In genomic region chr9:84779892-84780291, GRCh38 we compare ENCODE assay signal across 21 cellular contexts.
DNase-seq lines count a peak whose midpoint lies in the region; ATAC-seq, FAIRE-seq and TF ChIP-seq lines count a peak whose summit lies in the region.
"Had no signal": no experiment of that assay in that cellular context is flagged by ENCODE, and none has a peak within 500 bp of the region (broad histone marks: within the 10 kb centered on the region; RNA-seq: fewer than 3 reads in every experiment).

No MANE protein-coding gene starts in this region.

- RAD21 ChIA-PET in GM12878 (lab: Charles Lee; ENCODE audit: unreplicated experiment) = interaction anchor here (0.6 to 14.4 kb wide), 29 partner anchors 9 to 831 kb away, joined by 3 to 582 read pairs (median 6); no protein-coding TSS in a partner anchor

- H3K4me2 ChIP-seq in GM23248 (ENCODE audit: unreplicated experiment) (no peak overlapping the region), GM12878 (ENCODE audit: control insufficient read depth, insufficient read depth) (0 out of 2 replicates have a peak overlapping the region, but pooled peaks have one; percentile 12)
- H3K4me2 ChIP-seq: BLaER1 had no signal

- SMC1A ChIA-PET in GM12878 (lab: Charles Lee; ENCODE audit: uncharacterized antibody, unreplicated experiment) = interaction anchor here (0.6 to 9.4 kb wide), 29 partner anchors 9 to 831 kb away, joined by 3 to 686 read pairs (median 8); no protein-coding TSS in a partner anchor

- no peak overlapping the region for H3K27ac Mint-ChIP-seq in endodermal cell
- no peak overlapping the region for H3K27ac Mint-ChIP-seq in Caco-2 (ENCODE audit: unreplicated experiment)
- H3K27ac Mint-ChIP-seq: B cell; CD4-positive, CD25-positive, alpha-beta regulatory T cell; CD8-positive, alpha-beta T cell had no signal

- no peaks in the 10 kb centered on the region for H3K9me2 ChIP-seq in GM23248 (ENCODE audit: insufficient read depth)

- H3F3A ChIP-seq in GM23248 (ENCODE audit: insufficient read depth) = no peaks in the 10 kb centered on the region

- TF ChIP-seq EP300 in GM12878 (IDR thresholded peaks at IDR 0.05; ENCODE audit: borderline replicate concordance in 1 of 2, control insufficient read depth in 1 of 2, low read depth in 2 of 2, low read length in 2 of 2) = no peak

- H4K20me1 ChIP-seq in GM23248 (ENCODE audit: insufficient read depth) (no peaks in the 10 kb centered on the region), GM12878 (ENCODE audit: control insufficient read depth, insufficient read depth) (no peaks in the 10 kb centered on the region)
- H4K20me1 ChIP-seq: BLaER1 had no signal

- H3K4me3 Mint-ChIP-seq in endodermal cell (no peak overlapping the region), Caco-2 (ENCODE audit: unreplicated experiment) (no peak overlapping the region)
- H3K4me3 Mint-ChIP-seq: B cell; CD4-positive, CD25-positive, alpha-beta regulatory T cell; CD8-positive, alpha-beta T cell had no signal

- no peaks in the 10 kb centered on the region for H3K4me1 ChIP-seq in GM23248 (ENCODE audit: insufficient read depth)
- H3K4me1 ChIP-seq in GM12878 (ENCODE audit: control insufficient read depth, insufficient read depth, low read length) = peaks cover 20% of the 10 kb centered on the region
- no peaks in the 10 kb centered on the region for H3K4me1 ChIP-seq in endodermal cell (ENCODE audit: control insufficient read depth, insufficient read depth, low read length)
- H3K4me1 ChIP-seq in Caco-2 = no peaks in the 10 kb centered on the region
- H3K4me1 ChIP-seq: BLaER1, HAP-1 had no signal

- intact Hi-C loops in GM12878 (cut with micrococcal nuclease; ENCODE audit: unreplicated experiment) (loop anchor here (2.0 to 10.0 kb wide), 6 partner anchors 19 to 383 kb away; partner anchors contain the start of gene NTRK2), sciatic nerve (cut with DNase I) (no loop called here), Caco-2 (cut with micrococcal nuclease; ENCODE audit: unreplicated experiment) (loop anchor here (10.0 kb wide), 1 partner anchor 85 kb away; no protein-coding TSS in a partner anchor)

- no peak for TF ChIP-seq CTCF in GM12878 (IDR thresholded peaks at IDR 0.05 in 2 of 3, conservative IDR thresholded peaks at IDR 0.05 in 1 of 3; ENCODE audit: control insufficient read depth in 2 of 3, extremely low read depth in 1 of 3, insufficient read depth in 1 of 3, low read depth in 3 of 3, low read length in 3 of 3)
- no peak for TF ChIP-seq CTCF in endodermal cell (conservative IDR thresholded peaks at IDR 0.05)
- no peak for TF ChIP-seq CTCF in Caco-2 (IDR thresholded peaks at IDR 0.05; ENCODE audit: insufficient read depth in 1 of 2, low read depth in 1 of 2, low read length in 1 of 2, severe bottlenecking in 1 of 2, unreplicated experiment in 1 of 2)

- H3K27me3 ChIP-seq in GM23248 (replicated peaks; ENCODE audit: insufficient read depth) (no peaks in the 10 kb centered on the region; the same call in 1 of the 2 replicates), GM12878 (replicated peaks in 1 of 2; ENCODE audit: control insufficient read depth in 2 of 2, insufficient read depth in 2 of 2, low read length in 1 of 2) (no peaks in the 10 kb centered on the region), endodermal cell (ENCODE audit: control insufficient read depth, insufficient read depth, low read length, poor library complexity, severe bottlenecking) (no peaks in the 10 kb centered on the region), Caco-2 (replicated peaks; ENCODE audit: control insufficient read depth, insufficient read depth, low read length) (no peaks in the 10 kb centered on the region)
- H3K27me3 ChIP-seq: BLaER1 had no signal

- H3K27me3 Mint-ChIP-seq in endodermal cell (ENCODE audit: insufficient read depth) (peaks cover 4% of the 10 kb centered on the region), Caco-2 (ENCODE audit: insufficient read depth, unreplicated experiment) (peaks cover 6% of the 10 kb centered on the region)

- H2AFZ ChIP-seq in GM23248 = no peak overlapping the region
- no peak overlapping the region; the same call in 1 of the 2 replicates for H2AFZ ChIP-seq in GM12878 (ENCODE audit: control insufficient read depth, low read depth, low read length)

- POLR2A ChIA-PET in GM12878 (lab: Charles Lee) (interaction anchor here (0.6 to 3.3 kb wide), 12 partner anchors 20 to 602 kb away, joined by 3 to 32 read pairs (median 4); no protein-coding TSS in a partner anchor), Caco-2 (lab: Charles Lee) (no interaction called here)

- H3K4me1 Mint-ChIP-seq in endodermal cell (no peaks in the 10 kb centered on the region), Caco-2 (ENCODE audit: low read depth, unreplicated experiment) (no peaks in the 10 kb centered on the region)
- H3K4me1 Mint-ChIP-seq: B cell; CD4-positive, CD25-positive, alpha-beta regulatory T cell had no signal

- no peak for TF ChIP-seq RAD21 in GM12878 (IDR thresholded peaks at IDR 0.05; ENCODE audit: insufficient read depth, low read depth, low read length)

- ATAC-seq in GM12878 (no peak; the same call in 2 of the 3 replicates), sciatic nerve (peak; percentile 76), GM18858 (IDR thresholded peaks at IDR 0.05; ENCODE audit: unreplicated experiment) (no peak), GM21737 (IDR thresholded peaks at IDR 0.05; ENCODE audit: unreplicated experiment) (no peak)
- ATAC-seq: CD8-positive, alpha-beta T cell had no signal

- H3K36me3 ChIP-seq in GM23248 (ENCODE audit: low read depth) (no peaks in the 10 kb centered on the region), GM12878 (ENCODE audit: control insufficient read depth in 2 of 2, insufficient read depth in 2 of 2, low read length in 1 of 2) (no peaks in the 10 kb centered on the region), endodermal cell (ENCODE audit: control insufficient read depth, insufficient read depth, low read length) (no peaks in the 10 kb centered on the region), Caco-2 (ENCODE audit: control insufficient read depth, insufficient read depth, low read length) (no peaks in the 10 kb centered on the region)
- H3K36me3 ChIP-seq: BLaER1, HAP-1 had no signal

- no peak overlapping the region for H3K4me3 ChIP-seq in GM23248
- H3K4me3 ChIP-seq in GM12878 = no peak overlapping the region
- no peak overlapping the region for H3K4me3 ChIP-seq in endodermal cell (ENCODE audit: low read length)
- H3K4me3 ChIP-seq in Caco-2 (ENCODE audit: low read depth, low read length) = no peak overlapping the region
- H3K4me3 ChIP-seq: BLaER1, HAP-1 had no signal

- CTCF ChIA-PET in GM12878 (lab: Yijun Ruan, JAX) = interaction anchor here (0.6 to 10.6 kb wide), 29 partner anchors 9 to 1124 kb away, joined by 3 to 792 read pairs (median 5); partner anchors contain the start of gene NTRK2
- CTCF ChIA-PET in Caco-2 (lab: Charles Lee) = no interaction called here

- FAIRE-seq in GM12878 (lab: Jason Lieb, UNC) = no peak
- FAIRE-seq: D721Med, GM12892, H54 had no signal

- TF ChIP-seq POLR2A in GM12878 (IDR thresholded peaks at IDR 0.05; ENCODE audit: low read depth, low read length) = no peak

- 3 to 5% methylated on average over 3 of the region's 3 CpGs for WGBS in GM23248 (ENCODE audit: low coverage in 1 of 2, low lambda C conversion rate in 2 of 2, missing lambda C conversion rate in 2 of 2), 2 experiments
- 67% methylated on average over 3 of the region's 3 CpGs for WGBS in GM12878 (ENCODE audit: insufficient coverage, insufficient replicate concordance, low lambda C conversion rate, missing lambda C conversion rate)
- 92 to 100% methylated on average over 2 to 3 of the region's 3 CpGs for WGBS in endodermal cell (ENCODE audit: insufficient coverage in 1 of 2, insufficient read length in 1 of 2), 2 experiments

- no TSS peak for BruUV-seq in GM12878 (replicated peaks; lab: Mats Ljungman, UMichigan)
- BruUV-seq in Caco-2 (replicated peaks; lab: Mats Ljungman, UMichigan) = no TSS peak

- H3K9ac ChIP-seq in GM23248 = no peak overlapping the region
- no peak overlapping the region for H3K9ac ChIP-seq in GM12878 (ENCODE audit: control insufficient read depth, insufficient read depth, low read length)
- H3K9ac ChIP-seq in endodermal cell (ENCODE audit: extremely low read depth, low read length, poor library complexity, severe bottlenecking) = no peak overlapping the region
- H3K9ac ChIP-seq: BLaER1 had no signal

- H3K27ac ChIP-seq in GM23248 (no peak overlapping the region), GM12878 (ENCODE audit: control insufficient read depth, insufficient read depth) (0 out of 2 replicates have a peak overlapping the region, but pooled peaks have one; percentile 13), endodermal cell (ENCODE audit: low read depth, low read length) (peak overlapping the region; percentile 2)
- H3K27ac ChIP-seq: BLaER1, C4-2B had no signal

- no peaks in the 10 kb centered on the region for H3K36me3 Mint-ChIP-seq in endodermal cell (ENCODE audit: low read depth)
- no peaks in the 10 kb centered on the region for H3K36me3 Mint-ChIP-seq in Caco-2 (ENCODE audit: insufficient read depth, unreplicated experiment)
- H3K36me3 Mint-ChIP-seq: CD4-positive, CD25-positive, alpha-beta regulatory T cell; CD8-positive, alpha-beta T cell had no signal

- no peaks in the 10 kb centered on the region for H3K79me2 ChIP-seq in GM23248 (ENCODE audit: insufficient read depth)
- H3K79me2 ChIP-seq in GM12878 (ENCODE audit: control insufficient read depth, insufficient read depth, low read length) = no peaks in the 10 kb centered on the region

- no peaks in the 10 kb centered on the region for H3K9me3 ChIP-seq in GM23248 (ENCODE audit: low read depth)
- H3K9me3 ChIP-seq in GM12878 (replicated peaks; ENCODE audit: control insufficient read depth, insufficient read depth, low read length) = no peaks in the 10 kb centered on the region
- H3K9me3 ChIP-seq in endodermal cell (ENCODE audit: control insufficient read depth, low read length) = no peaks in the 10 kb centered on the region
- no peaks in the 10 kb centered on the region for H3K9me3 ChIP-seq in Caco-2
- H3K9me3 ChIP-seq: BLaER1, HAP-1 had no signal

- H3K9me3 Mint-ChIP-seq in endodermal cell (no peaks in the 10 kb centered on the region), Caco-2 (ENCODE audit: unreplicated experiment) (no peaks in the 10 kb centered on the region)
- H3K9me3 Mint-ChIP-seq: CD8-positive, alpha-beta T cell had no signal

- DNase-seq in GM23248 = peak; percentile 6
- DNase-seq in GM12878 (ENCODE audit: low read depth, low spot score) = no peak
- no peak for DNase-seq in endodermal cell
- DNase-seq in sciatic nerve (ENCODE audit: low spot score) = no peak
- DNase-seq in Caco-2 = no peak
- no peak for DNase-seq in NCI-H748 (lab: John Stamatoyannopoulos, UW; ENCODE audit: unreplicated experiment)
- DNase-seq: CD4-positive, CD25-positive, alpha-beta regulatory T cell; CD8-positive, alpha-beta T cell; DMS 273 treated with DMSO at 0.1 percent for 48 hours; DMS79; GF-D8; GOT3 had no signal

- in situ Hi-C loops in GM23248 (cut with MboI) = no loop called here
- in situ Hi-C loops in GM12878 (cut with MboI) = loop anchor here (5.0 kb wide), 1 partner anchor 83 kb away; no protein-coding TSS in a partner anchor

TF ChIP-seq in GM12878, 131 proteins besides CTCF, POLR2A, EP300 and RAD21 (continues in another document):
- no peak for TF ChIP-seq DPF2 (IDR thresholded peaks at IDR 0.05)
